In the genomic region with DNA sequence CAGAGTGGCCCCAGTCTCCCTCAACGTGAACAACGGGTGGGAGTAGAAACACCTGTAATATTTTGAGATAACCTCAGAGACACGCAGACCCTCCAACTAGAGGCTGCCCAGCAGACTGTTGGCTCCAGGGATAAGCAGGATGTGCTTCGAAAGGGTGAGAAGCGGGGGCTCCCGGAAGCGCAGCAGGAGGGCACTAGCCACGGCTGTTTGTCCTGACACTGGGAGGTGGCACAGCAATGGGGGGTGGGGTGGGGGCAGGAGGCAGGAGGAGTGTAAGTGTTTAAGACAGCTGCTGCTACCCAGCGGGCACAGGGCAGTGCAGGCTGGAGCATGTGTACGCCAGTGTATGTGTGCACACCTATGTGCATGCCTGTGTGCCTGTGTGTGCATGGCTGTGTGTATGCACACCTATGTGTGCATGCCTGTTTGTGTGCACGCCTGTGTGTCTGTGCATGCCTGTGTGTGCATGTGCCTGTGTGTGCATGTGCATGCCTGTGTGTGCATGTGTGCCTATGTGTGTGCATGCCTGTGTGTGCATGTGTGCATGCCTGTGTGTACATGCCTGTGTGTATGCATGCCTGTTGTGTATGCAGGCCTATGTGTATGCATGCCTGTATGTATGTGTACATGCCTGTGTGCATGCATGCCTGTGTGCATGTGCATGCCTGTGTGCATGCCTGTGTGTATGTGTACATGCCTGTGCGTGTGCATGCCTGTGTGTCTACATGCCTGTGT, we compare ENCODE assay signal across 1 cellular context.
TF ChIP-seq lines count a peak whose summit lies in the region.

No MANE protein-coding gene starts in this region.

TF ChIP-seq in IMR-90, 13 proteins besides CTCF, POLR2A, EP300 and RAD21:
- no peak for TF ChIP-seq ELK1 (IDR thresholded peaks at IDR 0.05; ENCODE audit: borderline replicate concordance, low read depth, low read length)
- TF ChIP-seq BHLHE40 (IDR thresholded peaks at IDR 0.05; ENCODE audit: low read depth, low read length): no peak
- TF ChIP-seq SMC3 (IDR thresholded peaks at IDR 0.05; ENCODE audit: low read depth, low read length): no peak
- no peak for TF ChIP-seq RCOR1 (IDR thresholded peaks at IDR 0.05; ENCODE audit: insufficient replicate concordance, low read length)
- no peak for TF ChIP-seq NFE2L2 (IDR thresholded peaks at IDR 0.05; ENCODE audit: low read depth, low read length)
- TF ChIP-seq CEBPB (IDR thresholded peaks at IDR 0.05; ENCODE audit: low read depth, low read length): no peak
- TF ChIP-seq RFX5 (IDR thresholded peaks at IDR 0.05; ENCODE audit: low read depth, low read length): no peak
- TF ChIP-seq MAZ (IDR thresholded peaks at IDR 0.05; ENCODE audit: borderline replicate concordance, low read depth, low read length): no peak
- no peak for TF ChIP-seq MAFK (IDR thresholded peaks at IDR 0.05; ENCODE audit: low read depth, low read length)
- TF ChIP-seq USF2 (IDR thresholded peaks at IDR 0.05; ENCODE audit: low read depth, low read length): no peak
TF ChIP-seq in IMR-90: peak in this region for 0.
